ENCODE assay signal across 9 cellular contexts in genomic region chr18:6854811-6855210, GRCh38.
"Had no signal": no experiment of that assay in that cellular context is flagged by ENCODE, and none has a peak within 500 bp of the region (broad histone marks: within the 10 kb centered on the region; RNA-seq: fewer than 3 reads in every experiment).

No MANE protein-coding gene starts in this region.

- DNase-seq: H7, HFFc6, KG1 had no signal

- H3K27ac ChIP-seq: HL-60 had no signal

- FAIRE-seq: HepG2, K562 had no signal

- H3K36me3 ChIP-seq: HAP-1 had no signal

- H3K4me1 ChIP-seq: HAP-1 had no signal

- H2AFZ ChIP-seq: GM23338 had no signal

- H3K9me3 ChIP-seq: HAP-1 had no signal

- H3K4me3 ChIP-seq: GM23338, HAP-1, K562 had no signal

- H3K4me2 ChIP-seq: GM23338 had no signal

- ATAC-seq: GM23338, HCT116, HepG2 had no signal
